Comparison of ENCODE assay signal across 9 cellular contexts in genomic region chr3:12138044-12138443, GRCh38. TPM values are rescaled to one million over a fixed set of nuclear protein-coding genes. Genes with fewer than 3 reads are reported as not detected.
DNase-seq lines count a peak whose midpoint lies in the region; ATAC-seq, FAIRE-seq and TF ChIP-seq lines count a peak whose summit lies in the region.
"Had no signal": no experiment of that assay in that cellular context is flagged by ENCODE, and none has a peak within 500 bp of the region (broad histone marks: within the 10 kb centered on the region; RNA-seq: fewer than 3 reads in every experiment).

No MANE protein-coding gene starts in this region.

- no peaks in the 10 kb centered on the region for H3K27me3 Mint-ChIP-seq in WTC11 (ENCODE audit: low read depth)
- peaks cover 11% of the 10 kb centered on the region for H3K27me3 Mint-ChIP-seq in activated T-helper 1 cell treated with anti-CD3 and anti-CD28 coated beads, Interleukin-12 subunit alpha, Interleukin-12 subunit beta, Interleukin-2, Interleukin-4 antibody, amounts not matched to agents 30 ng/mL and 10 ng/mL and 1 ng/mL, durations not matched to agents 14 hours and 24 hours and 36 hours (ENCODE audit: insufficient read depth)

- no peaks in the 10 kb centered on the region for H3K9me3 ChIP-seq in right cardiac atrium (ENCODE audit: control insufficient read depth, low read length)
- H3K9me3 ChIP-seq in uterus, result no peaks in the 10 kb centered on the region

- no peaks in the 10 kb centered on the region for H3K27me3 ChIP-seq in right cardiac atrium (ENCODE audit: control insufficient read depth, insufficient read depth)
- no peaks in the 10 kb centered on the region for H3K27me3 ChIP-seq in uterus

- H3K4me1 ChIP-seq in right cardiac atrium (ENCODE audit: control insufficient read depth, insufficient read depth, low read length) (peaks cover 12% of the 10 kb centered on the region), uterus (peaks cover 0 to 4% of the 10 kb centered on the region in 2 donors)

- intact Hi-C loops in right cardiac atrium (cut with DNase I), result loop anchor here (2.0 to 10.0 kb wide), 6 partner anchors 39 to 727 kb away; partner anchors contain the start of gene TSEN2 (in 2 of the 4)
- intact Hi-C loops in uterus (cut with DNase I; ENCODE audit: low total_unique reads), result loop anchor here (5.0 kb wide), 2 partner anchors 39 to 339 kb away; no protein-coding TSS in a partner anchor
- intact Hi-C loops in activated T-helper 1 cell treated with anti-CD3 and anti-CD28 coated beads, Interleukin-12 subunit alpha, Interleukin-12 subunit beta, Interleukin-2, Interleukin-4 antibody, amounts not matched to agents 30 ng/mL and 10 ng/mL and 1 ng/mL, durations not matched to agents 14 hours and 24 hours and 36 hours (cut with micrococcal nuclease), result loop anchor here (5.0 kb wide), 4 partner anchors 214 to 754 kb away; partner anchors contain the start of gene RAF1

- CTCF ChIA-PET in WTC11 (lab: Charles Lee), result interaction anchor here (1.0 to 3.7 kb wide), 9 partner anchors 27 to 358 kb away, joined by 3 to 26 read pairs (median 5); no protein-coding TSS in a partner anchor

- H3K36me3 Mint-ChIP-seq in WTC11, result no peaks in the 10 kb centered on the region
- H3K36me3 Mint-ChIP-seq in activated T-helper 1 cell treated with anti-CD3 and anti-CD28 coated beads, Interleukin-12 subunit alpha, Interleukin-12 subunit beta, Interleukin-2, Interleukin-4 antibody, amounts not matched to agents 30 ng/mL and 10 ng/mL and 1 ng/mL, durations not matched to agents 14 hours and 24 hours and 36 hours (ENCODE audit: low read depth), result no peaks in the 10 kb centered on the region

- H3K27ac ChIP-seq in right cardiac atrium (ENCODE audit: low read length) (peak overlapping the region; percentile 30), uterus (peak overlapping the region; percentile 3 to 28)

- TF ChIP-seq POLR2A in uterus (IDR thresholded peaks at IDR 0.05), result no peak

- TF ChIP-seq CTCF in D721Med (IDR thresholded peaks at IDR 0.05; ENCODE audit: insufficient read depth, missing control alignments) (peak; percentile 2), WTC11 (IDR thresholded peaks at IDR 0.05) (no peak), uterus (IDR thresholded peaks at IDR 0.05) (peak in 3 of 4 experiments; percentile 9 to 15 (median 10))

- POLR2A ChIA-PET in WTC11 (lab: Charles Lee), result no interaction called here

- FAIRE-seq in D721Med (lab: Jason Lieb, UNC), result no peak

- H3K4me3 Mint-ChIP-seq in WTC11, result no peak overlapping the region
- no peak overlapping the region for H3K4me3 Mint-ChIP-seq in activated T-helper 1 cell treated with anti-CD3 and anti-CD28 coated beads, Interleukin-12 subunit alpha, Interleukin-12 subunit beta, Interleukin-2, Interleukin-4 antibody, amounts not matched to agents 30 ng/mL and 10 ng/mL and 1 ng/mL, durations not matched to agents 14 hours and 24 hours and 36 hours

- H3K4me3 ChIP-seq in right cardiac atrium (ENCODE audit: low read length), result no peak overlapping the region
- H3K4me3 ChIP-seq in uterus, result no peak overlapping the region

- 18% methylated on average over 1 of the region's 1 CpG for WGBS in right cardiac atrium

- ATAC-seq in HG02852 (IDR thresholded peaks at IDR 0.05; ENCODE audit: unreplicated experiment) (peak; percentile 44), WTC11 (peak; percentile 46), right cardiac atrium (peak; percentile 30 to 39), GM19395 (IDR thresholded peaks at IDR 0.05; ENCODE audit: unreplicated experiment) (no peak)

- no peaks in the 10 kb centered on the region for H3K9me3 Mint-ChIP-seq in WTC11
- H3K9me3 Mint-ChIP-seq in activated T-helper 1 cell treated with anti-CD3 and anti-CD28 coated beads, Interleukin-12 subunit alpha, Interleukin-12 subunit beta, Interleukin-2, Interleukin-4 antibody, amounts not matched to agents 30 ng/mL and 10 ng/mL and 1 ng/mL, durations not matched to agents 14 hours and 24 hours and 36 hours, result no peaks in the 10 kb centered on the region

- DNase-seq in D721Med (ENCODE audit: insufficient read length, low spot score), result no peak
- DNase-seq in WTC11 (ENCODE audit: low spot score), result peak; percentile 32
- peak in 2 of 3 donors; percentile 24 to 61 for DNase-seq in right cardiac atrium
- no peak for DNase-seq in uterus
- DNase-seq in activated gamma-delta T cell (lab: John Stamatoyannopoulos, UW), result no peak
- DNase-seq in activated T-helper 1 cell treated with anti-CD3 and anti-CD28 coated beads, Interleukin-12 subunit alpha, Interleukin-12 subunit beta, Interleukin-2, Interleukin-4 antibody, amounts not matched to agents 30 ng/mL and 10 ng/mL and 1 ng/mL, durations not matched to agents 14 hours and 24 hours and 36 hours (ENCODE audit: low spot score), result no peak

- no peak overlapping the region for H3K27ac Mint-ChIP-seq in WTC11
- no peak overlapping the region for H3K27ac Mint-ChIP-seq in activated T-helper 1 cell treated with anti-CD3 and anti-CD28 coated beads, Interleukin-12 subunit alpha, Interleukin-12 subunit beta, Interleukin-2, Interleukin-4 antibody, amounts not matched to agents 30 ng/mL and 10 ng/mL and 1 ng/mL, durations not matched to agents 14 hours and 24 hours and 36 hours

- no peaks in the 10 kb centered on the region; the same call in 1 of the 2 replicates for H3K4me1 Mint-ChIP-seq in WTC11
- H3K4me1 Mint-ChIP-seq in activated T-helper 1 cell treated with anti-CD3 and anti-CD28 coated beads, Interleukin-12 subunit alpha, Interleukin-12 subunit beta, Interleukin-2, Interleukin-4 antibody, amounts not matched to agents 30 ng/mL and 10 ng/mL and 1 ng/mL, durations not matched to agents 14 hours and 24 hours and 36 hours (ENCODE audit: low read depth), result no peaks in the 10 kb centered on the region

- no peaks in the 10 kb centered on the region for H3K36me3 ChIP-seq in uterus

TF ChIP-seq in WTC11, 78 proteins besides CTCF, POLR2A, EP300 and RAD21:
- TF ChIP-seq ZBTB21 (CRISPR knock-in tag; IDR thresholded peaks at IDR 0.05; ENCODE audit: borderline replicate concordance) (no peak), JAZF1 (CRISPR knock-in tag; IDR thresholded peaks at IDR 0.05) (no peak), ERG (CRISPR knock-in tag; IDR thresholded peaks at IDR 0.05) (no peak), NFYB (CRISPR knock-in tag; conservative IDR thresholded peaks at IDR 0.05; ENCODE audit: low read depth) (no peak), RELA (CRISPR knock-in tag; IDR thresholded peaks at IDR 0.05; ENCODE audit: borderline replicate concordance) (no peak)
- TF ChIP-seq, protein P1, sequence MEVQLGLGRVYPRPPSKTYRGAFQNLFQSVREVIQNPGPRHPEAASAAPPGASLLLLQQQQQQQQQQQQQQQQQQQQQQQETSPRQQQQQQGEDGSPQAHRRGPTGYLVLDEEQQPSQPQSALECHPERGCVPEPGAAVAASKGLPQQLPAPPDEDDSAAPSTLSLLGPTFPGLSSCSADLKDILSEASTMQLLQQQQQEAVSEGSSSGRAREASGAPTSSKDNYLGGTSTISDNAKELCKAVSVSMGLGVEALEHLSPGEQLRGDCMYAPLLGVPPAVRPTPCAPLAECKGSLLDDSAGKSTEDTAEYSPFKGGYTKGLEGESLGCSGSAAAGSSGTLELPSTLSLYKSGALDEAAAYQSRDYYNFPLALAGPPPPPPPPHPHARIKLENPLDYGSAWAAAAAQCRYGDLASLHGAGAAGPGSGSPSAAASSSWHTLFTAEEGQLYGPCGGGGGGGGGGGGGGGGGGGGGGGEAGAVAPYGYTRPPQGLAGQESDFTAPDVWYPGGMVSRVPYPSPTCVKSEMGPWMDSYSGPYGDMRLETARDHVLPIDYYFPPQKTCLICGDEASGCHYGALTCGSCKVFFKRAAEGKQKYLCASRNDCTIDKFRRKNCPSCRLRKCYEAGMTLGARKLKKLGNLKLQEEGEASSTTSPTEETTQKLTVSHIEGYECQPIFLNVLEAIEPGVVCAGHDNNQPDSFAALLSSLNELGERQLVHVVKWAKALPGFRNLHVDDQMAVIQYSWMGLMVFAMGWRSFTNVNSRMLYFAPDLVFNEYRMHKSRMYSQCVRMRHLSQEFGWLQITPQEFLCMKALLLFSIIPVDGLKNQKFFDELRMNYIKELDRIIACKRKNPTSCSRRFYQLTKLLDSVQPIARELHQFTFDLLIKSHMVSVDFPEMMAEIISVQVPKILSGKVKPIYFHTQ (CRISPR knock-in tag; IDR thresholded peaks at IDR 0.05), result no peak

RNA-seq across cellular contexts. Expression of gene TIMP4, which starts 20.7 kb away (rescaled TPM):
- 4.1 to 11.8 TPM (median 4.8 TPM) in 3 replicates for total RNA-seq in WTC11 (2021)
- 10 to 100 TPM; 13.7 to 33.7 (median 17.3) TPM for total RNA-seq in right cardiac atrium
- 18.6 TPM for polyA plus RNA-seq in right cardiac atrium
- 10 to 100 TPM in 1 of 4 donors, 1 to 10 TPM in 3; 2.4 to 10.6 (median 4.3) TPM for total RNA-seq in uterus
- total RNA-seq in activated T-helper 1 cell treated with anti-CD3 and anti-CD28 coated beads, Interleukin-12 subunit alpha, Interleukin-12 subunit beta, Interleukin-2, Interleukin-4 antibody, amounts not matched to agents 30 ng/mL and 10 ng/mL and 1 ng/mL, durations not matched to agents 14 hours and 24 hours and 36 hours, result 0.12 TPM in 1 of 2 replicates, not detected in the other
- total RNA-seq: glomerular endothelial cell had no signal

Comparison
In these comparisons a context has a peak if more than half of its experiments do, and no peak if none do; other contexts are left out.
1. DNase-seq: peak in WTC11 (single experiment) and right cardiac atrium (2 of 3); none in D721Med (single experiment), uterus (0 of 2), activated gamma-delta T cell (single experiment) and activated T-helper 1 cell treated with anti-CD3 and anti-CD28 coated beads, Interleukin-12 subunit alpha, Interleukin-12 subunit beta, Interleukin-2, Interleukin-4 antibody, amounts not matched to agents 30 ng/mL and 10 ng/mL and 1 ng/mL, durations not matched to agents 14 hours and 24 hours and 36 hours (single experiment).